ENCODE assay signal across 1 cellular context in the genomic region with DNA sequence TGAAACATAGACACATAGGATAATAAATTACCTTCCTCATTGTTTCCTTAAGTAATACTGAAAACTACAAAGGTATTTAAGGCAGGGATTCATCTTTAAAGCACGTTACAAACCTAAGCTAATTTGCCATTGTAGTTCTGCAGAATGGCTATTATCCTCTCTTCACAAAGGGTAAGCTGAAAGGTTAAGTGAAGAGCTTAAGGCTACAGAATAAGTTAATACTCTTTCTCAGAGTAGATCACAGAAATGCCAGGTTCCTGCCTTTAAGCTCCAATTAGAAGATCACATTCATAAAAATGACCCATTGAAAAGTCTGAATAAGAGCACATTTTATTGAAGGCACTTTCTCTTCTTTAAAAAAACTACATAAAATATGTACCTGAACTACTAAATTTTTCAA.
TF ChIP-seq lines count a peak whose summit lies in the region.

No MANE protein-coding gene starts in this region.

TF ChIP-seq in GM23338, 12 proteins besides CTCF, POLR2A, EP300 and RAD21 (continued from another document):
- TF ChIP-seq, protein P1, sequence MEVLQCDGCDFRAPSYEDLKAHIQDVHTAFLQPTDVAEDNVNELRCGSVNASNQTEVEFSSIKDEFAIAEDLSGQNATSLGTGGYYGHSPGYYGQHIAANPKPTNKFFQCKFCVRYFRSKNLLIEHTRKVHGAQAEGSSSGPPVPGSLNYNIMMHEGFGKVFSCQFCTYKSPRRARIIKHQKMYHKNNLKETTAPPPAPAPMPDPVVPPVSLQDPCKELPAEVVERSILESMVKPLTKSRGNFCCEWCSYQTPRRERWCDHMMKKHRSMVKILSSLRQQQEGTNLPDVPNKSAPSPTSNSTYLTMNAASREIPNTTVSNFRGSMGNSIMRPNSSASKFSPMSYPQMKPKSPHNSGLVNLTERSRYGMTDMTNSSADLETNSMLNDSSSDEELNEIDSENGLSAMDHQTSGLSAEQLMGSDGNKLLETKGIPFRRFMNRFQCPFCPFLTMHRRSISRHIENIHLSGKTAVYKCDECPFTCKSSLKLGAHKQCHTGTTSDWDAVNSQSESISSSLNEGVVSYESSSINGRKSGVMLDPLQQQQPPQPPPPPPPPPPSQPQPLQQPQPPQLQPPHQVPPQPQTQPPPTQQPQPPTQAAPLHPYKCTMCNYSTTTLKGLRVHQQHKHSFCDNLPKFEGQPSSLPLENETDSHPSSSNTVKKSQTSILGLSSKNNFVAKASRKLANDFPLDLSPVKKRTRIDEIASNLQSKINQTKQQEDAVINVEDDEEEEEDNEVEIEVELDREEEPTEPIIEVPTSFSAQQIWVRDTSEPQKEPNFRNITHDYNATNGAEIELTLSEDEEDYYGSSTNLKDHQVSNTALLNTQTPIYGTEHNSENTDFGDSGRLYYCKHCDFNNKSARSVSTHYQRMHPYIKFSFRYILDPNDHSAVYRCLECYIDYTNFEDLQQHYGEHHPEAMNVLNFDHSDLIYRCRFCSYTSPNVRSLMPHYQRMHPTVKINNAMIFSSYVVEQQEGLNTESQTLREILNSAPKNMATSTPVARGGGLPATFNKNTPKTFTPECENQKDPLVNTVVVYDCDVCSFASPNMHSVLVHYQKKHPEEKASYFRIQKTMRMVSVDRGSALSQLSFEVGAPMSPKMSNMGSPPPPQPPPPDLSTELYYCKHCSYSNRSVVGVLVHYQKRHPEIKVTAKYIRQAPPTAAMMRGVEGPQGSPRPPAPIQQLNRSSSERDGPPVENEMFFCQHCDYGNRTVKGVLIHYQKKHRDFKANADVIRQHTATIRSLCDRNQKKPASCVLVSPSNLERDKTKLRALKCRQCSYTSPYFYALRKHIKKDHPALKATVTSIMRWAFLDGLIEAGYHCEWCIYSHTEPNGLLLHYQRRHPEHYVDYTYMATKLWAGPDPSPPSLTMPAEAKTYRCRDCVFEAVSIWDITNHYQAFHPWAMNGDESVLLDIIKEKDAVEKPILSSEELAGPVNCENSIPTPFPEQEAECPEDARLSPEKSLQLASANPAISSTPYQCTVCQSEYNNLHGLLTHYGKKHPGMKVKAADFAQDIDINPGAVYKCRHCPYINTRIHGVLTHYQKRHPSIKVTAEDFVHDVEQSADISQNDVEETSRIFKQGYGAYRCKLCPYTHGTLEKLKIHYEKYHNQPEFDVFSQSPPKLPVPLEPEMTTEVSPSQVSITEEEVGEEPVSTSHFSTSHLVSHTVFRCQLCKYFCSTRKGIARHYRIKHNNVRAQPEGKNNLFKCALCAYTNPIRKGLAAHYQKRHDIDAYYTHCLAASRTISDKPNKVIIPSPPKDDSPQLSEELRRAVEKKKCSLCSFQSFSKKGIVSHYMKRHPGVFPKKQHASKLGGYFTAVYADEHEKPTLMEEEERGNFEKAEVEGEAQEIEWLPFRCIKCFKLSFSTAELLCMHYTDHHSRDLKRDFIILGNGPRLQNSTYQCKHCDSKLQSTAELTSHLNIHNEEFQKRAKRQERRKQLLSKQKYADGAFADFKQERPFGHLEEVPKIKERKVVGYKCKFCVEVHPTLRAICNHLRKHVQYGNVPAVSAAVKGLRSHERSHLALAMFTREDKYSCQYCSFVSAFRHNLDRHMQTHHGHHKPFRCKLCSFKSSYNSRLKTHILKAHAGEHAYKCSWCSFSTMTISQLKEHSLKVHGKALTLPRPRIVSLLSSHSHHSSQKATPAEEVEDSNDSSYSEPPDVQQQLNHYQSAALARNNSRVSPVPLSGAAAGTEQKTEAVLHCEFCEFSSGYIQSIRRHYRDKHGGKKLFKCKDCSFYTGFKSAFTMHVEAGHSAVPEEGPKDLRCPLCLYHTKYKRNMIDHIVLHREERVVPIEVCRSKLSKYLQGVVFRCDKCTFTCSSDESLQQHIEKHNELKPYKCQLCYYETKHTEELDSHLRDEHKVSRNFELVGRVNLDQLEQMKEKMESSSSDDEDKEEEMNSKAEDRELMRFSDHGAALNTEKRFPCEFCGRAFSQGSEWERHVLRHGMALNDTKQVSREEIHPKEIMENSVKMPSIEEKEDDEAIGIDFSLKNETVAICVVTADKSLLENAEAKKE (CRISPR knock-in tag; IDR thresholded peaks at IDR 0.05) = no peak
TF ChIP-seq in GM23338: peak in this region for 0.
